ENCODE assay signal across 8 cellular contexts in genomic region chr1:25818569-25818968, GRCh38. TPM values are rescaled to one million over a fixed set of nuclear protein-coding genes. Genes with fewer than 3 reads are reported as not detected.
A peak's percentile ranks its signal among the peaks of the same experiment; 100 is the strongest.
DNase-seq lines count a peak whose midpoint lies in the region; ATAC-seq and TF ChIP-seq lines count a peak whose summit lies in the region.

No MANE protein-coding gene starts in this region.

- TF ChIP-seq EP300 in suprapubic skin (IDR thresholded peaks at IDR 0.05), result no peak

- H3K27me3 ChIP-seq in ascending aorta (no peaks in the 10 kb centered on the region), liver (ENCODE audit: control insufficient read depth in 4 of 4, insufficient read depth in 4 of 4, low read length in 3 of 4) (no peaks in the 10 kb centered on the region), suprapubic skin (no peaks in the 10 kb centered on the region)

- ATAC-seq in activated T-cell treated with anti-CD3 and anti-CD28 coated beads, Interleukin-2, amount 50 U/mL, for 4 hours, result no peak
- no peak for ATAC-seq in GM21526 (IDR thresholded peaks at IDR 0.05; ENCODE audit: low FRiP score, unreplicated experiment)

- no peak overlapping the region for H3K9ac ChIP-seq in liver (ENCODE audit: low read depth in 1 of 2, low read length in 2 of 2)

- H3K27me3 Mint-ChIP-seq in activated T-cell treated with anti-CD3 and anti-CD28 coated beads, Interleukin-2, amount 50 U/mL, for 4 hours (ENCODE audit: low read depth), result no peaks in the 10 kb centered on the region

- no peaks in the 10 kb centered on the region for H3K9me3 ChIP-seq in ascending aorta
- H3K9me3 ChIP-seq in liver (ENCODE audit: control insufficient read depth in 4 of 4, low read length in 3 of 4), result no peaks in the 10 kb centered on the region
- H3K9me3 ChIP-seq in suprapubic skin, result no peaks in the 10 kb centered on the region

- DNase-seq in activated T-cell treated with anti-CD3 and anti-CD28 coated beads, Interleukin-2, amount 50 U/mL, for 4 hours, result no peak
- DNase-seq in activated T-cell treated with anti-CD3 and anti-CD28 coated beads, Interleukin-2, amount 50 U/mL, for 1 hour, result no peak
- DNase-seq in ascending aorta (ENCODE audit: low spot score in 2 of 2) (no peak), suprapubic skin (ENCODE audit: low spot score in 2 of 2) (no peak), NCI-H524 (lab: John Stamatoyannopoulos, UW) (no peak), MV-4-11 (lab: John Stamatoyannopoulos, UW) (no peak)

- no peaks in the 10 kb centered on the region for H3K36me3 Mint-ChIP-seq in activated T-cell treated with anti-CD3 and anti-CD28 coated beads, Interleukin-2, amount 50 U/mL, for 4 hours (ENCODE audit: insufficient read depth)

- intact Hi-C loops in ascending aorta (cut with DNase I), result no loop called here

- peak overlapping the region; percentile 90 for H3K4me3 Mint-ChIP-seq in activated T-cell treated with anti-CD3 and anti-CD28 coated beads, Interleukin-2, amount 50 U/mL, for 4 hours

- TF ChIP-seq CTCF in ascending aorta (IDR thresholded peaks at IDR 0.05) (no peak), liver (IDR thresholded peaks at IDR 0.05; ENCODE audit: low read depth, low read length, missing input control) (no peak), suprapubic skin (IDR thresholded peaks at IDR 0.05) (no peak)

- peaks cover 10 to 22% of the 10 kb centered on the region in 2 donors for H3K4me1 ChIP-seq in ascending aorta
- peaks cover 13 to 38% (median 31%) of the 10 kb centered on the region in 4 donors for H3K4me1 ChIP-seq in liver (ENCODE audit: control insufficient read depth in 4 of 4, insufficient read depth in 4 of 4, low read length in 3 of 4)
- peaks cover 31% of the 10 kb centered on the region for H3K4me1 ChIP-seq in suprapubic skin

- H3K4me1 Mint-ChIP-seq in activated T-cell treated with anti-CD3 and anti-CD28 coated beads, Interleukin-2, amount 50 U/mL, for 4 hours (ENCODE audit: low read depth), result peaks cover 33% of the 10 kb centered on the region

- TF ChIP-seq RAD21 in liver (IDR thresholded peaks at IDR 0.05), result no peak

- no peaks in the 10 kb centered on the region for H3K9me3 Mint-ChIP-seq in activated T-cell treated with anti-CD3 and anti-CD28 coated beads, Interleukin-2, amount 50 U/mL, for 4 hours

- no peak for TF ChIP-seq POLR2A in suprapubic skin (IDR thresholded peaks at IDR 0.05)

- H3K27ac ChIP-seq in ascending aorta, result peak overlapping the region; percentile 89
- H3K27ac ChIP-seq in liver (ENCODE audit: low read depth in 1 of 2, low read length in 2 of 2), result peak overlapping the region; percentile 93 to 99
- H3K27ac ChIP-seq in suprapubic skin, result peak overlapping the region; percentile 93

- H3K36me3 ChIP-seq in ascending aorta (peaks cover 25 to 26% of the 10 kb centered on the region in 2 donors), liver (ENCODE audit: control insufficient read depth in 4 of 4, insufficient read depth in 3 of 4, low read depth in 1 of 4, low read length in 3 of 4) (peaks cover 0 to 12% (median 1%) of the 10 kb centered on the region in 4 donors), suprapubic skin (peaks cover 34% of the 10 kb centered on the region)

- H3K4me3 ChIP-seq in ascending aorta (peak overlapping the region; percentile 69 to 91), liver (ENCODE audit: low read depth in 1 of 3, low read length in 3 of 3) (peak overlapping the region; percentile 77 to 93 (median 79)), suprapubic skin (peak overlapping the region; percentile 77)

- 18% methylated on average over 6 of the region's 6 CpGs for WGBS in liver
- WGBS in suprapubic skin, result 33% methylated on average over 6 of the region's 6 CpGs

TF ChIP-seq in liver, 16 proteins besides CTCF, POLR2A, EP300 and RAD21:
- no peak for TF ChIP-seq TAF1 (conservative IDR thresholded peaks at IDR 0.05)
- TF ChIP-seq GABPA (IDR thresholded peaks at IDR 0.05 in 1 of 2, conservative IDR thresholded peaks at IDR 0.05 in 1 of 2), result no peak
- TF ChIP-seq SP1 (IDR thresholded peaks at IDR 0.05), result peak; percentile 24
- TF ChIP-seq ATF3 (IDR thresholded peaks at IDR 0.05), result no peak
- peak; percentile 18 to 26 for TF ChIP-seq RXRA (IDR thresholded peaks at IDR 0.05)
- TF ChIP-seq, protein P1, sequence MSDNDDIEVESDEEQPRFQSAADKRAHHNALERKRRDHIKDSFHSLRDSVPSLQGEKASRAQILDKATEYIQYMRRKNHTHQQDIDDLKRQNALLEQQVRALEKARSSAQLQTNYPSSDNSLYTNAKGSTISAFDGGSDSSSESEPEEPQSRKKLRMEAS (IDR thresholded peaks at IDR 0.05), result no peak
- peak; percentile 19 for TF ChIP-seq YY1 (IDR thresholded peaks at IDR 0.05)
- TF ChIP-seq, protein P2, sequence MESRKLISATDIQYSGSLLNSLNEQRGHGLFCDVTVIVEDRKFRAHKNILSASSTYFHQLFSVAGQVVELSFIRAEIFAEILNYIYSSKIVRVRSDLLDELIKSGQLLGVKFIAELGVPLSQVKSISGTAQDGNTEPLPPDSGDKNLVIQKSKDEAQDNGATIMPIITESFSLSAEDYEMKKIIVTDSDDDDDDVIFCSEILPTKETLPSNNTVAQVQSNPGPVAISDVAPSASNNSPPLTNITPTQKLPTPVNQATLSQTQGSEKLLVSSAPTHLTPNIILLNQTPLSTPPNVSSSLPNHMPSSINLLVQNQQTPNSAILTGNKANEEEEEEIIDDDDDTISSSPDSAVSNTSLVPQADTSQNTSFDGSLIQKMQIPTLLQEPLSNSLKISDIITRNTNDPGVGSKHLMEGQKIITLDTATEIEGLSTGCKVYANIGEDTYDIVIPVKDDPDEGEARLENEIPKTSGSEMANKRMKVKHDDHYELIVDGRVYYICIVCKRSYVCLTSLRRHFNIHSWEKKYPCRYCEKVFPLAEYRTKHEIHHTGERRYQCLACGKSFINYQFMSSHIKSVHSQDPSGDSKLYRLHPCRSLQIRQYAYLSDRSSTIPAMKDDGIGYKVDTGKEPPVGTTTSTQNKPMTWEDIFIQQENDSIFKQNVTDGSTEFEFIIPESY (IDR thresholded peaks at IDR 0.05), result no peak
- TF ChIP-seq NR2F2 (IDR thresholded peaks at IDR 0.05), result no peak
- TF ChIP-seq FOXA1 (IDR thresholded peaks at IDR 0.05), result no peak
- no peak for TF ChIP-seq JUND (IDR thresholded peaks at IDR 0.05)
- no peak for TF ChIP-seq FOXA2 (IDR thresholded peaks at IDR 0.05)
- TF ChIP-seq EGR1 (IDR thresholded peaks at IDR 0.05; ENCODE audit: low read depth in 2 of 2), result no peak
- TF ChIP-seq HNF4G (IDR thresholded peaks at IDR 0.05), result no peak
- TF ChIP-seq HNF4A (conservative IDR thresholded peaks at IDR 0.05), result peak; percentile 43 to 54

RNA-seq across cellular contexts. Expression of gene MTFR1L, which starts 1.2 kb away (rescaled TPM):
- 10 to 100 TPM; 27.7 to 37.4 (median 35.5) TPM for total RNA-seq in activated T-cell treated with anti-CD3 and anti-CD28 coated beads, Interleukin-2, amount 50 U/mL, for 4 hours
- total RNA-seq in ascending aorta, result 20.9 TPM
- 10 to 100 TPM; 22.5 to 48.4 TPM for total RNA-seq in liver
- 10 to 100 TPM; 33.4 to 47.1 TPM for polyA plus RNA-seq in liver
- total RNA-seq in suprapubic skin, result 10 to 100 TPM; 35.2 to 79.3 (median 48.1) TPM

RNA-seq across cellular contexts. Expression of gene SELENON, which starts 18.6 kb away (rescaled TPM):
- total RNA-seq in activated T-cell treated with anti-CD3 and anti-CD28 coated beads, Interleukin-2, amount 50 U/mL, for 4 hours, result 10 to 100 TPM; 18.9 to 23.8 (median 22.2) TPM
- 208 TPM for total RNA-seq in ascending aorta
- total RNA-seq in liver, result 10 to 100 TPM in 1 of 2 donors, 1 to 10 TPM in 1; 7.8 to 10.1 TPM
- polyA plus RNA-seq in liver, result 10 to 100 TPM in 1 of 2 donors, 1 to 10 TPM in 1; 4.3 to 16.1 TPM
- total RNA-seq in suprapubic skin, result 10 to 100 TPM; 21.9 to 39.3 (median 26.9) TPM

RNA-seq across cellular contexts. Expression of gene AUNIP, which starts 40.7 kb away (rescaled TPM):
- total RNA-seq in activated T-cell treated with anti-CD3 and anti-CD28 coated beads, Interleukin-2, amount 50 U/mL, for 4 hours, result 1 to 10 TPM; 4.1 to 4.6 (median 4.5) TPM
- total RNA-seq in ascending aorta, result not detected
- total RNA-seq in liver, result 1 to 10 TPM in 1 of 2 donors, not detected in 1; 9.0 TPM
- under 1 TPM; 0.18 to 0.56 TPM for polyA plus RNA-seq in liver
- total RNA-seq in suprapubic skin, result under 1 TPM in 3 of 4 donors, not detected in 1; 0.26 to 0.89 (median 0.49) TPM

RNA-seq across cellular contexts. Expression of gene PAQR7, which starts 56.9 kb away (rescaled TPM):
- 1 to 10 TPM; 4.5 to 7.5 (median 5.4) TPM for total RNA-seq in activated T-cell treated with anti-CD3 and anti-CD28 coated beads, Interleukin-2, amount 50 U/mL, for 4 hours
- total RNA-seq in ascending aorta (6.9 TPM), liver (1 to 10 TPM; 2.0 to 9.0 TPM), suprapubic skin (10 to 100 TPM; 14.3 to 20.9 (median 16.6) TPM)
- 1 to 10 TPM; 1.5 to 1.6 TPM for polyA plus RNA-seq in liver
